In the genomic region with DNA sequence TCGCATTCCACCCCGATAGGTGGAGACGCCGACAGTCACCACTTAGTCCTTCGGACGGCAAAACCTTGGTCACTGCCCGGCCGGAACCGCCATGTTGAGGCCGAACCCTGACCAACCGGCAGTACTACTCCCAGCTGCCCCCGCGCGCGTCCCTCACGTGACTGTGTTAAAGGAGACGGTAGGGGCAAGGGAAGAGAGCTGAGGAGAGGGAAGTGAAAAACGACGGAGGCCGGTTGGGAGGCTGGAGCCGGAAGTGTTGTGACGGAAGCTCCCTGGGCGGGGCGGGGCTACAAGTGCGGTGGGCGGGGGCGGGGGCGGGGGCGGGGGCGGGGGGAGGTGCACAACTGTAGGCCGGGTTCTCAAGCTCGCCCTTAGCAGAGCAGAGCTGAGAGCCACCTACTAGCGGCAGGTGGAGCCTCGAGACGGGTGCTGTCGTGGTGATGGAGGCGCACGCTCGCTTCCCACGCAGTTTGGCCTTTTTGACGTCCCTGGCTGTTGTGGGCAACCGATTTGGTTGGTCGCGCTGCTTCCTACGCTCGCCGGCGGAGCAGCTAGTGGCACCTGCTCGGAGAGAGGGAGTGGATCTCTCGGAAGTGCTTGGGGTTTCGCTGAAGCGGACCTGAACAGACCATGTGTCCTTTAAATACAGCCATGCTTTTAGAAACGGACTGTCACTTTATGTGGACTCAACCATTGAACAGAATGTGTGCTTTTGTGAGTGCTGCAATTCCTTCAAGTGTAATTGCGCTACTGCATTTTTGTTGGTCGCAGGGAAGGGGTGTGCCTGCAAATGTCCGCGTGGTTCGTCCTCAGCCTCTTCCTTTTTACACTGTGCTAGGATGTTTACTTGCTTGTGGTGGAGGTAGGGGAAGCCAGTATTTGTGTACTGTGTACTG, we compare ENCODE assay signal across 1 cellular context.
A peak's percentile ranks its signal among the peaks of the same experiment; 100 is the strongest.
TF ChIP-seq lines count a peak whose summit lies in the region.

A gene with protein sequence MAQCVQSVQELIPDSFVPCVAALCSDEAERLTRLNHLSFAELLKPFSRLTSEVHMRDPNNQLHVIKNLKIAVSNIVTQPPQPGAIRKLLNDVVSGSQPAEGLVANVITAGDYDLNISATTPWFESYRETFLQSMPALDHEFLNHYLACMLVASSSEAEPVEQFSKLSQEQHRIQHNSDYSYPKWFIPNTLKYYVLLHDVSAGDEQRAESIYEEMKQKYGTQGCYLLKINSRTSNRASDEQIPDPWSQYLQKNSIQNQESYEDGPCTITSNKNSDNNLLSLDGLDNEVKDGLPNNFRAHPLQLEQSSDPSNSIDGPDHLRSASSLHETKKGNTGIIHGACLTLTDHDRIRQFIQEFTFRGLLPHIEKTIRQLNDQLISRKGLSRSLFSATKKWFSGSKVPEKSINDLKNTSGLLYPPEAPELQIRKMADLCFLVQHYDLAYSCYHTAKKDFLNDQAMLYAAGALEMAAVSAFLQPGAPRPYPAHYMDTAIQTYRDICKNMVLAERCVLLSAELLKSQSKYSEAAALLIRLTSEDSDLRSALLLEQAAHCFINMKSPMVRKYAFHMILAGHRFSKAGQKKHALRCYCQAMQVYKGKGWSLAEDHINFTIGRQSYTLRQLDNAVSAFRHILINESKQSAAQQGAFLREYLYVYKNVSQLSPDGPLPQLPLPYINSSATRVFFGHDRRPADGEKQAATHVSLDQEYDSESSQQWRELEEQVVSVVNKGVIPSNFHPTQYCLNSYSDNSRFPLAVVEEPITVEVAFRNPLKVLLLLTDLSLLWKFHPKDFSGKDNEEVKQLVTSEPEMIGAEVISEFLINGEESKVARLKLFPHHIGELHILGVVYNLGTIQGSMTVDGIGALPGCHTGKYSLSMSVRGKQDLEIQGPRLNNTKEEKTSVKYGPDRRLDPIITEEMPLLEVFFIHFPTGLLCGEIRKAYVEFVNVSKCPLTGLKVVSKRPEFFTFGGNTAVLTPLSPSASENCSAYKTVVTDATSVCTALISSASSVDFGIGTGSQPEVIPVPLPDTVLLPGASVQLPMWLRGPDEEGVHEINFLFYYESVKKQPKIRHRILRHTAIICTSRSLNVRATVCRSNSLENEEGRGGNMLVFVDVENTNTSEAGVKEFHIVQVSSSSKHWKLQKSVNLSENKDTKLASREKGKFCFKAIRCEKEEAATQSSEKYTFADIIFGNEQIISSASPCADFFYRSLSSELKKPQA (N-terminal part only) (minus strand): TSS at position 130 of the 896 bp plus-strand sequence. CDS start 364 bp downstream, outside the sequence.

TF ChIP-seq in HepG2, 621 proteins besides CTCF, POLR2A, EP300 and RAD21 (continued from another document):
- TF ChIP-seq, protein P1, sequence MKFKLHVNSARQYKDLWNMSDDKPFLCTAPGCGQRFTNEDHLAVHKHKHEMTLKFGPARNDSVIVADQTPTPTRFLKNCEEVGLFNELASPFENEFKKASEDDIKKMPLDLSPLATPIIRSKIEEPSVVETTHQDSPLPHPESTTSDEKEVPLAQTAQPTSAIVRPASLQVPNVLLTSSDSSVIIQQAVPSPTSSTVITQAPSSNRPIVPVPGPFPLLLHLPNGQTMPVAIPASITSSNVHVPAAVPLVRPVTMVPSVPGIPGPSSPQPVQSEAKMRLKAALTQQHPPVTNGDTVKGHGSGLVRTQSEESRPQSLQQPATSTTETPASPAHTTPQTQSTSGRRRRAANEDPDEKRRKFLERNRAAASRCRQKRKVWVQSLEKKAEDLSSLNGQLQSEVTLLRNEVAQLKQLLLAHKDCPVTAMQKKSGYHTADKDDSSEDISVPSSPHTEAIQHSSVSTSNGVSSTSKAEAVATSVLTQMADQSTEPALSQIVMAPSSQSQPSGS (CRISPR knock-in tag; IDR thresholded peaks at IDR 0.05): peak; percentile 55; the same call in 1 of the 2 replicates
- TF ChIP-seq ZNF577 (CRISPR knock-in tag; IDR thresholded peaks at IDR 0.05; ENCODE audit: borderline replicate concordance, low read depth) (no peak), AKAP8 (CRISPR knock-in tag; IDR thresholded peaks at IDR 0.05) (0 out of 2 replicates have a peak, but pooled peaks have one; percentile 36), HCFC1 (IDR thresholded peaks at IDR 0.05; ENCODE audit: low read depth, low read length) (peak; percentile 49; the same call in 1 of the 2 replicates), ZSCAN30 (CRISPR knock-in tag; IDR thresholded peaks at IDR 0.05) (no peak), SIN3B (IDR thresholded peaks at IDR 0.05; ENCODE audit: low read length) (peak; percentile 78), ZNF234 (CRISPR knock-in tag; conservative IDR thresholded peaks at IDR 0.05) (no peak), ZNF34 (CRISPR knock-in tag; IDR thresholded peaks at IDR 0.05; ENCODE audit: borderline replicate concordance) (0 out of 2 replicates have a peak, but pooled peaks have one; percentile 36), PRMT3 (CRISPR knock-in tag; IDR thresholded peaks at IDR 0.05; ENCODE audit: borderline replicate concordance, low read depth) (no peak), MZF1 (CRISPR knock-in tag; IDR thresholded peaks at IDR 0.05; ENCODE audit: borderline replicate concordance) (no peak), ZNF761 (CRISPR knock-in tag; conservative IDR thresholded peaks at IDR 0.05) (0 out of 2 replicates have a peak, but pooled peaks have one; percentile 60), REXO4 (CRISPR knock-in tag; IDR thresholded peaks at IDR 0.05; ENCODE audit: borderline replicate concordance) (no peak), XBP1 (CRISPR knock-in tag; IDR thresholded peaks at IDR 0.05) (no peak), ISX (CRISPR knock-in tag; conservative IDR thresholded peaks at IDR 0.05) (no peak), ZNF773 (CRISPR knock-in tag; IDR thresholded peaks at IDR 0.05; ENCODE audit: borderline replicate concordance) (no peak), ZNF44 (CRISPR knock-in tag; IDR thresholded peaks at IDR 0.05) (no peak; the same call in 1 of the 2 replicates)
- TF ChIP-seq, protein P2, sequence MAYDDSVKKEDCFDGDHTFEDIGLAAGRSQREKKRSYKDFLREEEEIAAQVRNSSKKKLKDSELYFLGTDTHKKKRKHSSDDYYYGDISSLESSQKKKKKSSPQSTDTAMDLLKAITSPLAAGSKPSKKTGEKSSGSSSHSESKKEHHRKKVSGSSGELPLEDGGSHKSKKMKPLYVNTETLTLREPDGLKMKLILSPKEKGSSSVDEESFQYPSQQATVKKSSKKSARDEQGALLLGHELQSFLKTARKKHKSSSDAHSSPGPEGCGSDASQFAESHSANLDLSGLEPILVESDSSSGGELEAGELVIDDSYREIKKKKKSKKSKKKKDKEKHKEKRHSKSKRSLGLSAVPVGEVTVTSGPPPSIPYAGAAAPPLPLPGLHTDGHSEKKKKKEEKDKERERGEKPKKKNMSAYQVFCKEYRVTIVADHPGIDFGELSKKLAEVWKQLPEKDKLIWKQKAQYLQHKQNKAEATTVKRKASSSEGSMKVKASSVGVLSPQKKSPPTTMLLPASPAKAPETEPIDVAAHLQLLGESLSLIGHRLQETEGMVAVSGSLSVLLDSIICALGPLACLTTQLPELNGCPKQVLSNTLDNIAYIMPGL (CRISPR knock-in tag; IDR thresholded peaks at IDR 0.05; ENCODE audit: borderline replicate concordance in 1 of 2, low read depth in 1 of 2): peak; percentile 21 to 66; a peak in 1 of 4 replicates
